ENCODE assay signal across 1 cellular context in the genomic region with DNA sequence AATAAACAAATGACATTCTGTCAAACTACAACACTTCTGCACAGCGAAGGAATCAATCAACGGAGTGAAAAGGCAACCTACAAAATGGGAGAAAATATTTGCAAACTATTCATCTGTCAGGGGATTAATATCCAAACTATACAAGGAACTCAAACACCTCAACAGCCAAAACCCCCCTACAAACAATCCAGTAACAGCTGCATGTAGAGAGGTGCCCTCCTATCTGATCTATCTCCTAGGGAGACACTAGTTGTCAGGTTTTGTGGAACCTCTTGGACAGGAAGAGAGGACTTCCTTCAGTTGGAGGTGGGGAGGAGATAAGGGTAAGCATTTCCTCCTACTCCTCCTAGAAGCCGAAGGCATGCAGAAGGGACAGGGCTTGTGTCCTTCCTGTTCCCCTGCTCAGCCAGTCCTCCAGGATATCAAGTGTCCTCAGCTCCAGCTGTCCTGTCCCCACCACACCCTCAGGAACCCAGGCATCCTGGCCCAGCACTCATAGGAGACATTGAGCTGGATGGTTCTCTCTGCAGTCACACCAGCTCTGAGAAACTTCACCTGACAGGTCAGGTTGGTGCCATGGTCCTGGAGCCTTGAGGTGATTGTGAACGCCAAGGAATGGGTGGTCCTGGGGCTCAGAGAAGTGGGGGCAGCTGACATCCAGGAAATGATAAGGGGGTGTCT.
TF ChIP-seq lines count a peak whose summit lies in the region.

No MANE protein-coding gene starts in this region.

TF ChIP-seq in K562, 482 proteins besides CTCF, POLR2A, EP300 and RAD21 (continues in another document):
- TF ChIP-seq MXI1 (IDR thresholded peaks at IDR 0.05; ENCODE audit: low read depth, low read length), result peak; percentile 64; the same call in 1 of the 2 replicates
- TF ChIP-seq GABPB1 (CRISPR knock-in tag; IDR thresholded peaks at IDR 0.05), result peak; percentile 52; the same call in 1 of the 2 replicates
- TF ChIP-seq, protein P1, sequence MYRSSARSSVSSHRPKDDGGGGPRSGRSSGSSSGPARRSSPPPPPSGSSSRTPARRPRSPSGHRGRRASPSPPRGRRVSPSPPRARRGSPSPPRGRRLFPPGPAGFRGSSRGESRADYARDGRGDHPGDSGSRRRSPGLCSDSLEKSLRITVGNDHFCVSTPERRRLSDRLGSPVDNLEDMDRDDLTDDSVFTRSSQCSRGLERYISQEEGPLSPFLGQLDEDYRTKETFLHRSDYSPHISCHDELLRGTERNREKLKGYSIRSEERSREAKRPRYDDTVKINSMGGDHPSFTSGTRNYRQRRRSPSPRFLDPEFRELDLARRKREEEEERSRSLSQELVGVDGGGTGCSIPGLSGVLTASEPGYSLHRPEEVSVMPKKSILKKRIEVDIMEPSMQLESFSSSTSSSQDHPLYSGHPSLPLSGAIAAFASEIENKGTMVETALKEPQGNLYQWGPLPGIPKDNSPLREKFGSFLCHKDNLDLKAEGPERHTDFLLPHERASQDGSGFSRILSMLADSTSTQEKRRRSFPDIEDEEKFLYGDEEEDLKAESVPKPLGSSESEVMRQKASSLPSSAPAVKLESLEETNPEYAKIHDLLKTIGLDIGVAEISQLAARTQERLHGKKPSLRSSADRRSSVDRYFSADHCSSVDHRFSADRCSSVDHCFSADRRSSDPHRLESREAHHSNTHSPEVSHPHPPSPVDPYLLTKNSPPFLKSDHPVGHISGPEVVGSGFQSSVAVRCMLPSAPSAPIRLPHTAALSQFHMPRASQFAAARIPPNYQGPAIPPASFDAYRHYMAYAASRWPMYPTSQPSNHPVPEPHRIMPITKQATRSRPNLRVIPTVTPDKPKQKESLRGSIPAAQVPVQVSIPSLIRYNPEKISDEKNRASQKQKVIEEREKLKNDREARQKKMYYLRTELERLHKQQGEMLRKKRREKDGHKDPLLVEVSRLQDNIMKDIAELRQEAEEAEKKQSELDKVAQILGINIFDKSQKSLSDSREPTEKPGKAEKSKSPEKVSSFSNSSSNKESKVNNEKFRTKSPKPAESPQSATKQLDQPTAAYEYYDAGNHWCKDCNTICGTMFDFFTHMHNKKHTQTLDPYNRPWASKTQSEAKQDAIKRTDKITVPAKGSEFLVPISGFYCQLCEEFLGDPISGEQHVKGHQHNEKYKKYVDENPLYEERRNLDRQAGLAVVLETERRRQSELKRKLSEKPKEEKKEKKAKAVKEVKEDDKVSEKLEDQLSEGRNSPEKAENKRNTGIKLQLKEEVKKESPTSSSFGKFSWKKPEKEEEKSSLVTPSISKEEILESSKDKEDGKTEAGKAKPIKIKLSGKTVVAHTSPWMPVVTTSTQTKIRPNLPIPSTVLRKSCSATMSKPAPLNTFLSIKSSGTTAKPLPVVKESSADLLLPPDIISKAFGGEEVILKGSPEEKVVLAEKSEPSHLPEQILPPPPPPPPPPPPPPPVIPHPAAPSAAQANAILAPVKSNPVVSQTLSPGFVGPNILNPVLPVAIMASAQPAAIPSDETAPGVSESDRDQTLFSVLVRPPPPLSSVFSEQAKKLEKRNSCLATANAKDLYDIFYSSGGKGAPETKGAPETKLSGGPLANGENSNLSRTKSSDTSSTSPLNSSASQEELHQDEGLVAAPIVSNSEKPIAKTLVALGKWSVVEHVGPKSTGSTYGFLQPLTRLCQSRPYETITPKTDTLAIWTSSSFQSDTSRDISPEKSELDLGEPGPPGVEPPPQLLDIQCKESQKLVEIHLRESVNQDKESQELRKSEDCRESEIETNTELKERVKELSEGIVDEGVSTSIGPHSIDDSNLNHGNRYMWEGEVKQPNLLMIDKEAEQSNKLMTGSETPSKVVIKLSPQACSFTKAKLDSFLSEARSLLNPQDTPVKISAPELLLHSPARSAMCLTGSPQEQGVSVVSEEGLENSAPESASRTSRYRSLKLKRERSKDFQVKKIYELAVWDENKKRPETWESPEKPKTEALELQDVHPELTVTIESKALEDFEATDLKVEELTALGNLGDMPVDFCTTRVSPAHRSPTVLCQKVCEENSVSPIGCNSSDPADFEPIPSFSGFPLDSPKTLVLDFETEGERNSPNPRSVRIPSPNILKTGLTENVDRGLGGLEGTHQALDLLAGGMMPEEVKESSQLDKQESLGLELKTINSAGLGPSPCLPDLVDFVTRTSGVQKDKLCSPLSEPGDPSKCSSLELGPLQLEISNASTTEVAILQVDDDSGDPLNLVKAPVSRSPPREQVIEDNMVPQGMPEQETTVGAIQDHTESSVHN (IDR thresholded peaks at IDR 0.05; ENCODE audit: borderline replicate concordance in 1 of 2, low read depth in 1 of 2), result peak in 1 of 2 experiments; percentile 47; a peak in 1 of 4 replicates
- TF ChIP-seq, protein P2, sequence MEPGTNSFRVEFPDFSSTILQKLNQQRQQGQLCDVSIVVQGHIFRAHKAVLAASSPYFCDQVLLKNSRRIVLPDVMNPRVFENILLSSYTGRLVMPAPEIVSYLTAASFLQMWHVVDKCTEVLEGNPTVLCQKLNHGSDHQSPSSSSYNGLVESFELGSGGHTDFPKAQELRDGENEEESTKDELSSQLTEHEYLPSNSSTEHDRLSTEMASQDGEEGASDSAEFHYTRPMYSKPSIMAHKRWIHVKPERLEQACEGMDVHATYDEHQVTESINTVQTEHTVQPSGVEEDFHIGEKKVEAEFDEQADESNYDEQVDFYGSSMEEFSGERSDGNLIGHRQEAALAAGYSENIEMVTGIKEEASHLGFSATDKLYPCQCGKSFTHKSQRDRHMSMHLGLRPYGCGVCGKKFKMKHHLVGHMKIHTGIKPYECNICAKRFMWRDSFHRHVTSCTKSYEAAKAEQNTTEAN (CRISPR knock-in tag; IDR thresholded peaks at IDR 0.05), result no peak
- TF ChIP-seq, protein P3, sequence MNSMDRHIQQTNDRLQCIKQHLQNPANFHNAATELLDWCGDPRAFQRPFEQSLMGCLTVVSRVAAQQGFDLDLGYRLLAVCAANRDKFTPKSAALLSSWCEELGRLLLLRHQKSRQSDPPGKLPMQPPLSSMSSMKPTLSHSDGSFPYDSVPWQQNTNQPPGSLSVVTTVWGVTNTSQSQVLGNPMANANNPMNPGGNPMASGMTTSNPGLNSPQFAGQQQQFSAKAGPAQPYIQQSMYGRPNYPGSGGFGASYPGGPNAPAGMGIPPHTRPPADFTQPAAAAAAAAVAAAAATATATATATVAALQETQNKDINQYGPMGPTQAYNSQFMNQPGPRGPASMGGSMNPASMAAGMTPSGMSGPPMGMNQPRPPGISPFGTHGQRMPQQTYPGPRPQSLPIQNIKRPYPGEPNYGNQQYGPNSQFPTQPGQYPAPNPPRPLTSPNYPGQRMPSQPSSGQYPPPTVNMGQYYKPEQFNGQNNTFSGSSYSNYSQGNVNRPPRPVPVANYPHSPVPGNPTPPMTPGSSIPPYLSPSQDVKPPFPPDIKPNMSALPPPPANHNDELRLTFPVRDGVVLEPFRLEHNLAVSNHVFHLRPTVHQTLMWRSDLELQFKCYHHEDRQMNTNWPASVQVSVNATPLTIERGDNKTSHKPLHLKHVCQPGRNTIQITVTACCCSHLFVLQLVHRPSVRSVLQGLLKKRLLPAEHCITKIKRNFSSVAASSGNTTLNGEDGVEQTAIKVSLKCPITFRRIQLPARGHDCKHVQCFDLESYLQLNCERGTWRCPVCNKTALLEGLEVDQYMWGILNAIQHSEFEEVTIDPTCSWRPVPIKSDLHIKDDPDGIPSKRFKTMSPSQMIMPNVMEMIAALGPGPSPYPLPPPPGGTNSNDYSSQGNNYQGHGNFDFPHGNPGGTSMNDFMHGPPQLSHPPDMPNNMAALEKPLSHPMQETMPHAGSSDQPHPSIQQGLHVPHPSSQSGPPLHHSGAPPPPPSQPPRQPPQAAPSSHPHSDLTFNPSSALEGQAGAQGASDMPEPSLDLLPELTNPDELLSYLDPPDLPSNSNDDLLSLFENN (IDR thresholded peaks at IDR 0.05; ENCODE audit: low read depth in 2 of 2, low read length in 2 of 2), result peak in 1 of 2 experiments; percentile 70; a peak in 2 of 4 replicates
- TF ChIP-seq BCL6 (CRISPR knock-in tag; IDR thresholded peaks at IDR 0.05), result no peak
- TF ChIP-seq JUND (IDR thresholded peaks at IDR 0.05; ENCODE audit: borderline replicate concordance, low read depth, low read length), result peak; percentile 58; the same call in 1 of the 2 replicates
- peak; percentile 52; the same call in 1 of the 3 replicates for TF ChIP-seq JUND (tag; IDR thresholded peaks at IDR 0.05; ENCODE audit: borderline replicate concordance, low read depth, low read length)
- TF ChIP-seq CEBPB (tag; IDR thresholded peaks at IDR 0.05), result no peak
- TF ChIP-seq CREM (IDR thresholded peaks at IDR 0.05; ENCODE audit: low read depth), result peak; percentile 67
- peak; percentile 87 for TF ChIP-seq POLR2H (tag; IDR thresholded peaks at IDR 0.05; ENCODE audit: low read depth)
- TF ChIP-seq EGR1 (conservative IDR thresholded peaks at IDR 0.05), result peak; percentile 34
- TF ChIP-seq MAZ (CRISPR knock-in tag; conservative IDR thresholded peaks at IDR 0.05 in 1 of 2, IDR thresholded peaks at IDR 0.05 in 1 of 2), result peak in 1 of 2 experiments; percentile 86; a peak in 3 of 4 replicates
- TF ChIP-seq RFX7 (CRISPR knock-in tag; IDR thresholded peaks at IDR 0.05), result no peak
- TF ChIP-seq BCOR (IDR thresholded peaks at IDR 0.05), result peak; percentile 26; the same call in 1 of the 2 replicates
- peak; percentile 80 for TF ChIP-seq RFX1 (IDR thresholded peaks at IDR 0.05)
- peak; percentile 56 for TF ChIP-seq CBFA2T2 (conservative IDR thresholded peaks at IDR 0.05)
- peak; percentile 48 for TF ChIP-seq TEAD4 (IDR thresholded peaks at IDR 0.05; ENCODE audit: low read length)
- TF ChIP-seq TEAD4 (CRISPR knock-in tag; IDR thresholded peaks at IDR 0.05; ENCODE audit: borderline replicate concordance), result no peak
- TF ChIP-seq MYC (IDR thresholded peaks at IDR 0.05; ENCODE audit: low read depth, low read length), result peak; percentile 76; the same call in 1 of the 2 replicates
- TF ChIP-seq MYC (CRISPR knock-in tag; IDR thresholded peaks at IDR 0.05; ENCODE audit: borderline replicate concordance, low read depth), result no peak
- TF ChIP-seq, protein P4, sequence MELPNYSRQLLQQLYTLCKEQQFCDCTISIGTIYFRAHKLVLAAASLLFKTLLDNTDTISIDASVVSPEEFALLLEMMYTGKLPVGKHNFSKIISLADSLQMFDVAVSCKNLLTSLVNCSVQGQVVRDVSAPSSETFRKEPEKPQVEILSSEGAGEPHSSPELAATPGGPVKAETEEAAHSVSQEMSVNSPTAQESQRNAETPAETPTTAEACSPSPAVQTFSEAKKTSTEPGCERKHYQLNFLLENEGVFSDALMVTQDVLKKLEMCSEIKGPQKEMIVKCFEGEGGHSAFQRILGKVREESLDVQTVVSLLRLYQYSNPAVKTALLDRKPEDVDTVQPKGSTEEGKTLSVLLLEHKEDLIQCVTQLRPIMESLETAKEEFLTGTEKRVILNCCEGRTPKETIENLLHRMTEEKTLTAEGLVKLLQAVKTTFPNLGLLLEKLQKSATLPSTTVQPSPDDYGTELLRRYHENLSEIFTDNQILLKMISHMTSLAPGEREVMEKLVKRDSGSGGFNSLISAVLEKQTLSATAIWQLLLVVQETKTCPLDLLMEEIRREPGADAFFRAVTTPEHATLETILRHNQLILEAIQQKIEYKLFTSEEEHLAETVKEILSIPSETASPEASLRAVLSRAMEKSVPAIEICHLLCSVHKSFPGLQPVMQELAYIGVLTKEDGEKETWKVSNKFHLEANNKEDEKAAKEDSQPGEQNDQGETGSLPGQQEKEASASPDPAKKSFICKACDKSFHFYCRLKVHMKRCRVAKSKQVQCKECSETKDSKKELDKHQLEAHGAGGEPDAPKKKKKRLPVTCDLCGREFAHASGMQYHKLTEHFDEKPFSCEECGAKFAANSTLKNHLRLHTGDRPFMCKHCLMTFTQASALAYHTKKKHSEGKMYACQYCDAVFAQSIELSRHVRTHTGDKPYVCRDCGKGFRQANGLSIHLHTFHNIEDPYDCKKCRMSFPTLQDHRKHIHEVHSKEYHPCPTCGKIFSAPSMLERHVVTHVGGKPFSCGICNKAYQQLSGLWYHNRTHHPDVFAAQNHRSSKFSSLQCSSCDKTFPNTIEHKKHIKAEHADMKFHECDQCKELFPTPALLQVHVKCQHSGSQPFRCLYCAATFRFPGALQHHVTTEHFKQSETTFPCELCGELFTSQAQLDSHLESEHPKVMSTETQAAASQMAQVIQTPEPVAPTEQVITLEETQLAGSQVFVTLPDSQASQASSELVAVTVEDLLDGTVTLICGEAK (IDR thresholded peaks at IDR 0.05), result peak; percentile 90
- TF ChIP-seq, protein P4 (CRISPR knock-in tag; IDR thresholded peaks at IDR 0.05), result no peak
- no peak for TF ChIP-seq ZNF507 (tag; conservative IDR thresholded peaks at IDR 0.05)
- peak; percentile 91 for TF ChIP-seq SOX6 (IDR thresholded peaks at IDR 0.05)
- TF ChIP-seq KAT7 (CRISPR knock-in tag; IDR thresholded peaks at IDR 0.05; ENCODE audit: borderline replicate concordance), result 0 out of 2 replicates have a peak, but pooled peaks have one; percentile 56
- peak; percentile 13 to 91; a peak in 2 of 4 replicates for TF ChIP-seq HDAC1 (IDR thresholded peaks at IDR 0.05)
- peak; percentile 78; the same call in 1 of the 2 replicates for TF ChIP-seq FOXP1 (CRISPR knock-in tag; IDR thresholded peaks at IDR 0.05)
- no peak for TF ChIP-seq RUNX1 (IDR thresholded peaks at IDR 0.05; ENCODE audit: low read depth)
- TF ChIP-seq CXXC5 (CRISPR knock-in tag; IDR thresholded peaks at IDR 0.05), result peak; percentile 12; the same call in 1 of the 2 replicates
- TF ChIP-seq ZNF263 (CRISPR knock-in tag; IDR thresholded peaks at IDR 0.05; ENCODE audit: borderline replicate concordance), result peak; percentile 86
- peak; percentile 19 for TF ChIP-seq RBBP5 (IDR thresholded peaks at IDR 0.05; ENCODE audit: borderline replicate concordance, insufficient read depth, low read length, poor library complexity, severe bottlenecking)
- TF ChIP-seq FOXK2 (conservative IDR thresholded peaks at IDR 0.05 in 1 of 2, IDR thresholded peaks at IDR 0.05 in 1 of 2; ENCODE audit: low read depth in 2 of 2), result peak; percentile 73 to 79; a peak in 1 of 4 replicates
- TF ChIP-seq LEF1 (IDR thresholded peaks at IDR 0.05), result peak; percentile 78
- peak; percentile 47 for TF ChIP-seq NCOA4 (IDR thresholded peaks at IDR 0.05; ENCODE audit: partially characterized antibody)
- peak; percentile 96 for TF ChIP-seq ZEB2 (IDR thresholded peaks at IDR 0.05)
